Comparison of ENCODE assay signal across 1 cellular context in the genomic region with DNA sequence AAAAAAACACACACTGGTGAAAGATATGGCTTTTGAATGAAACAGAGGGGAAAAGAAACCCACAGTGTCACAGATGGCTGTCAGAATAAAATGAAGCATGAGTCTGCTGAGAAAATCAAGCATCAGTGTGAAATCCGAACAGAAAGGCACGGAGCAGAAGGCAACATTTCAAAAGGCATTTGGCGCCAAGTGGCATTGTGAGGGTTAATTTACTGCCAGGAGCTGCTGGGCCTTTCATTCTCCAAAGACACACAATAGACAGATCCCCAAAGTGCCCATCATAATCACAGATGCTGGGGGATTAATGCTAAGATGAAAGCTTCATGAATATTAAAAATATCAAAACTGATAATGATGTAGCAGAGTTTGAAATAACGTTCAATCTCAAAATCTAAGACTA.
TF ChIP-seq lines count a peak whose summit lies in the region.

No MANE protein-coding gene starts in this region.

TF ChIP-seq in SK-N-SH treated with all-trans-retinoic acid at 6 μM for 48 hours, 23 proteins besides CTCF, POLR2A, EP300 and RAD21 (continued from another document):
- TF ChIP-seq, protein P1, sequence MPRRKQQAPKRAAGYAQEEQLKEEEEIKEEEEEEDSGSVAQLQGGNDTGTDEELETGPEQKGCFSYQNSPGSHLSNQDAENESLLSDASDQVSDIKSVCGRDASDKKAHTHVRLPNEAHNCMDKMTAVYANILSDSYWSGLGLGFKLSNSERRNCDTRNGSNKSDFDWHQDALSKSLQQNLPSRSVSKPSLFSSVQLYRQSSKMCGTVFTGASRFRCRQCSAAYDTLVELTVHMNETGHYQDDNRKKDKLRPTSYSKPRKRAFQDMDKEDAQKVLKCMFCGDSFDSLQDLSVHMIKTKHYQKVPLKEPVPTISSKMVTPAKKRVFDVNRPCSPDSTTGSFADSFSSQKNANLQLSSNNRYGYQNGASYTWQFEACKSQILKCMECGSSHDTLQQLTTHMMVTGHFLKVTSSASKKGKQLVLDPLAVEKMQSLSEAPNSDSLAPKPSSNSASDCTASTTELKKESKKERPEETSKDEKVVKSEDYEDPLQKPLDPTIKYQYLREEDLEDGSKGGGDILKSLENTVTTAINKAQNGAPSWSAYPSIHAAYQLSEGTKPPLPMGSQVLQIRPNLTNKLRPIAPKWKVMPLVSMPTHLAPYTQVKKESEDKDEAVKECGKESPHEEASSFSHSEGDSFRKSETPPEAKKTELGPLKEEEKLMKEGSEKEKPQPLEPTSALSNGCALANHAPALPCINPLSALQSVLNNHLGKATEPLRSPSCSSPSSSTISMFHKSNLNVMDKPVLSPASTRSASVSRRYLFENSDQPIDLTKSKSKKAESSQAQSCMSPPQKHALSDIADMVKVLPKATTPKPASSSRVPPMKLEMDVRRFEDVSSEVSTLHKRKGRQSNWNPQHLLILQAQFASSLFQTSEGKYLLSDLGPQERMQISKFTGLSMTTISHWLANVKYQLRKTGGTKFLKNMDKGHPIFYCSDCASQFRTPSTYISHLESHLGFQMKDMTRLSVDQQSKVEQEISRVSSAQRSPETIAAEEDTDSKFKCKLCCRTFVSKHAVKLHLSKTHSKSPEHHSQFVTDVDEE (CRISPR knock-in tag; IDR thresholded peaks at IDR 0.05): no peak
